In genomic region chr18:54720590-54720989, GRCh38 we compare ENCODE assay signal across 23 cellular contexts.
"Had no signal": no experiment of that assay in that cellular context is flagged by ENCODE, and none has a peak within 500 bp of the region (broad histone marks: within the 10 kb centered on the region; RNA-seq: fewer than 3 reads in every experiment).

No MANE protein-coding gene starts in this region.

- H3K9me3 ChIP-seq: lower lobe of right lung, neutrophil, right atrium auricular region, stomach, thyroid gland, vagina had no signal

- ATAC-seq: effector memory CD8-positive, alpha-beta T cell; left ventricle myocardium superior; lower lobe of right lung; natural killer cell; sciatic nerve; stimulated activated effector memory CD8-positive, alpha-beta T cell treated with anti-CD3 and anti-CD28 coated beads, Interleukin-12 subunit alpha, Interleukin-12 subunit beta, amount 100 ng/mL, for 72 hours had no signal

- H3K4me2 ChIP-seq: smooth muscle cell had no signal

- H3K4me1 ChIP-seq: lower lobe of right lung, parathyroid adenoma, right atrium auricular region, thyroid gland, vagina had no signal

- H3K27me3 ChIP-seq: right atrium auricular region, stomach, thyroid gland, vagina had no signal

- DNase-seq: dermis blood vessel endothelial cell; effector memory CD8-positive, alpha-beta T cell; foreskin melanocyte; glutamatergic neuron; hypothalamus; immature natural killer cell; left ventricle myocardium superior; lower lobe of right lung; natural killer cell; stimulated activated CD4-positive, alpha-beta T cell treated with anti-CD3 and anti-CD28 coated beads, Interleukin-2, amount 100 ng/mL, for 24 hours; stimulated activated CD4-positive, alpha-beta T cell treated with anti-CD3 and anti-CD28 coated beads, Interleukin-4, amount 100 ng/mL, for 24 hours; stimulated activated naive CD4-positive, alpha-beta T cell treated with Interleukin-2 at 50 U/mL for 16 hours; stomach; thyroid gland; trophoblast cell had no signal

- H2AFZ ChIP-seq: parathyroid adenoma had no signal

- H3K27ac ChIP-seq: coronary artery, lower lobe of right lung, neutrophil, parathyroid adenoma, right atrium auricular region, stomach, thyroid gland, vagina had no signal

- H3K4me3 ChIP-seq: coronary artery, lower lobe of right lung, right atrium auricular region, smooth muscle cell, stomach, thyroid gland, vagina had no signal

- H3K9ac ChIP-seq: parathyroid adenoma had no signal

- H3K36me3 ChIP-seq: lower lobe of right lung, neutrophil, right atrium auricular region, stomach, thyroid gland, vagina had no signal
